12 cellular contexts compared by ENCODE assay signal in genomic region chr18:37483221-37483971, GRCh38.
DNase-seq lines count a peak whose midpoint lies in the region; ATAC-seq and TF ChIP-seq lines count a peak whose summit lies in the region.
"Had no signal": no experiment of that assay in that cellular context is flagged by ENCODE, and none has a peak within 500 bp of the region (broad histone marks: within the 10 kb centered on the region; RNA-seq: fewer than 3 reads in every experiment).

No MANE protein-coding gene starts in this region.

- H3K4me3 Mint-ChIP-seq in endothelial cell (ENCODE audit: unreplicated experiment): no peak overlapping the region
- H3K4me3 Mint-ChIP-seq: naive thymus-derived CD4-positive, alpha-beta T cell had no signal

- H3K36me3 ChIP-seq in osteoblast (ENCODE audit: insufficient read depth, low read length): no peaks in the 10 kb centered on the region
- H3K36me3 ChIP-seq: vagina had no signal

- ATAC-seq in HG02840 (IDR thresholded peaks at IDR 0.05; ENCODE audit: low FRiP score, unreplicated experiment) (no peak), GM19395 (IDR thresholded peaks at IDR 0.05; ENCODE audit: unreplicated experiment) (no peak)
- ATAC-seq: naive thymus-derived CD4-positive, alpha-beta T cell had no signal

- TF ChIP-seq CTCF in endothelial cell (IDR thresholded peaks at IDR 0.05; ENCODE audit: unreplicated experiment) (no peak), osteoblast (IDR thresholded peaks at IDR 0.05; ENCODE audit: extremely low read depth, low read depth, low read length) (no peak)

- no peaks in the 10 kb centered on the region for H4K20me1 ChIP-seq in osteoblast (ENCODE audit: insufficient read depth, low read length)

- H3K79me2 ChIP-seq in osteoblast (ENCODE audit: insufficient read depth, low read length): no peaks in the 10 kb centered on the region

- H3K36me3 Mint-ChIP-seq in endothelial cell (ENCODE audit: low read depth, unreplicated experiment): no peaks in the 10 kb centered on the region

- DNase-seq in SIG-M5 treated with dmso at 0.1 percent for 504 hours (lab: John Stamatoyannopoulos, UW; ENCODE audit: unreplicated experiment): peak; percentile 0
- DNase-seq in SIG-M5 (lab: John Stamatoyannopoulos, UW): no peak
- DNase-seq in NCI-H460 (ENCODE audit: extremely low read depth, low read depth): peak; percentile 19
- DNase-seq in endothelial cell (ENCODE audit: low spot score): peak; percentile 54
- DNase-seq in osteoblast (ENCODE audit: insufficient read length, low spot score, missing footprints): peak; percentile 83
- no peak for DNase-seq in KG1 (lab: John Stamatoyannopoulos, UW)
- DNase-seq: naive thymus-derived CD4-positive, alpha-beta T cell; NCI-H748 treated with DMSO at 0.1 percent for 48 hours had no signal

- H3K4me1 Mint-ChIP-seq in endothelial cell (ENCODE audit: unreplicated experiment): peaks cover 29% of the 10 kb centered on the region

- no peaks in the 10 kb centered on the region for H3K9me3 Mint-ChIP-seq in endothelial cell (ENCODE audit: unreplicated experiment)

- peaks cover 21% of the 10 kb centered on the region for H3K27me3 Mint-ChIP-seq in endothelial cell (ENCODE audit: unreplicated experiment)

- no peaks in the 10 kb centered on the region for H3K9me3 ChIP-seq in osteoblast (ENCODE audit: low read depth, low read length)
- H3K9me3 ChIP-seq: vagina had no signal

- H3K27ac ChIP-seq in osteoblast (ENCODE audit: low read depth, low read length): no peak overlapping the region
- H3K27ac ChIP-seq: HL-60, vagina had no signal

- no peak overlapping the region for H3K27ac Mint-ChIP-seq in endothelial cell (ENCODE audit: unreplicated experiment)
- H3K27ac Mint-ChIP-seq: naive thymus-derived CD4-positive, alpha-beta T cell had no signal

- H3K4me2 ChIP-seq in osteoblast (ENCODE audit: insufficient read depth, low read length): no peak overlapping the region

- no peak overlapping the region for H3K4me3 ChIP-seq in osteoblast (ENCODE audit: insufficient read depth, low read length)
- H3K4me3 ChIP-seq: vagina had no signal

- no peaks in the 10 kb centered on the region for H3K4me1 ChIP-seq in osteoblast (ENCODE audit: insufficient read depth, low read length)
- H3K4me1 ChIP-seq: vagina had no signal

- H2AFZ ChIP-seq in osteoblast (ENCODE audit: low read length): no peak overlapping the region

- peaks cover 24% of the 10 kb centered on the region for H3K27me3 ChIP-seq in osteoblast (ENCODE audit: insufficient read depth, low read length)
- H3K27me3 ChIP-seq: vagina had no signal

Comparison
In these comparisons a context has a peak if more than half of its experiments do, and no peak if none do; other contexts are left out.
1. DNase-seq: peak in SIG-M5 treated with dmso at 0.1 percent for 504 hours (single experiment), NCI-H460 (single experiment), endothelial cell (single experiment) and osteoblast (single experiment); none in SIG-M5 (single experiment) and KG1 (single experiment).